In the genomic region with DNA sequence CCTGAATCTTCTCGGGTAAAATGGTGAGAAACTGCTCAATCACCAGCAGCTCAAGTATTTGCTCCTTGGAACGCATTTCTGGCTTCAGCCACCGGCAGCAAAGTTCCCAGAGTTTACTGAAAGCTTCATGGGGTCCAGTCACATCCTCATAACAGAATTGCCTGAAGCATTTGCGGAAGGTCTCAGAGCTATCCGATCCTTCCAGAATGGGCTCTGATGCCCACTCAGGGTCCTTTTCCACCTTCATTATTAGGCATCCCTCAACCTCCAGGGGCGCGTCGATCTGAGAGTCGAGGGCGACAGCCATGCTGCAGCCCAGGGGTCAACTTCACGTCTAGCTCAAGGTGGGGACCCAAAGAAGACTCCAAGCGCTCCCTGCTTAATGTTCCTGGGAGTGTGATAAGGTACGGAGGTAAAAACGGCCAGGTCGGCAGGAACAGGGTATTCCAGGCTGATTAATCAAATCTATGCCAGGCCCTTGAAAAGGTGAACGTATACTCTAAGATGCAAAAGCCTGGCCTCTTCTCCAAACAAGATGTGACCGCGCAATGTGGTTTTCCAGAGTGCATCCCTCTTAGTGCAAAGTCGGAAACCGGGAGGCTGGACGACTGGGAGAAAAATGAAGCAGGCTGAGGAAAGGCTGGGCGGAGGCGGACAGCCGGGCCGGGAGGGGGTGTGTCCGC, we compare ENCODE assay signal across 9 cellular contexts. TPM values are rescaled to one million over a fixed set of nuclear protein-coding genes. Genes with fewer than 3 reads are reported as not detected.
A peak's percentile ranks its signal among the peaks of the same experiment; 100 is the strongest.
DNase-seq lines count a peak whose midpoint lies in the region; ATAC-seq and TF ChIP-seq lines count a peak whose summit lies in the region.
"Had no signal": no experiment of that assay in that cellular context is flagged by ENCODE, and none has a peak within 500 bp of the region (broad histone marks: within the 10 kb centered on the region; RNA-seq: fewer than 3 reads in every experiment).

No MANE protein-coding gene starts in this region.

- H3K9ac ChIP-seq in OCI-LY1 (ENCODE audit: low read length) = peak overlapping the region; percentile 87

- ATAC-seq in upper lobe of left lung (ENCODE audit: low FRiP score in 2 of 2) = no peak

- no peaks in the 10 kb centered on the region for H3F3A ChIP-seq in OCI-LY1 (ENCODE audit: insufficient read depth, low read length)

- H3K79me2 ChIP-seq in OCI-LY1 (ENCODE audit: insufficient read depth, low read length) = peaks cover 23% of the 10 kb centered on the region

- H3K4me1 ChIP-seq in HEK293 (ENCODE audit: control insufficient read depth, insufficient read depth, low read length) (no peaks in the 10 kb centered on the region), OCI-LY1 (ENCODE audit: insufficient read depth, low read length, severe bottlenecking) (peaks cover 43% of the 10 kb centered on the region), upper lobe of left lung (peaks cover 16 to 28% (median 26%) of the 10 kb centered on the region in 4 donors)

- H3K4me3 ChIP-seq in HEK293 (ENCODE audit: low read depth, low read length) = peak overlapping the region; percentile 79
- H3K4me3 ChIP-seq in OCI-LY1 (ENCODE audit: low read depth, low read length, poor library complexity, severe bottlenecking) = peak overlapping the region; percentile 82
- peak overlapping the region; percentile 45 to 85 (median 70) for H3K4me3 ChIP-seq in upper lobe of left lung

- WGBS in upper lobe of left lung, 2 donors = 0 to 2% methylated on average over 13 to 26 of the region's 26 CpGs

- H4K20me1 ChIP-seq in OCI-LY1 (ENCODE audit: insufficient read depth, low read length) = no peaks in the 10 kb centered on the region

- no peaks in the 10 kb centered on the region for H3K9me3 ChIP-seq in HEK293 (ENCODE audit: control insufficient read depth, insufficient read depth, low read depth, low read length)
- no peaks in the 10 kb centered on the region for H3K9me3 ChIP-seq in OCI-LY1 (ENCODE audit: low read length)
- H3K9me3 ChIP-seq in upper lobe of left lung = no peaks in the 10 kb centered on the region

- peak overlapping the region; percentile 98 for H3K4me2 ChIP-seq in OCI-LY1 (ENCODE audit: low read length)

- TF ChIP-seq POLR2A in upper lobe of left lung (IDR thresholded peaks at IDR 0.05) = no peak

- H3K27me3 ChIP-seq in OCI-LY1 (ENCODE audit: insufficient read depth, low read length) = no peaks in the 10 kb centered on the region
- no peaks in the 10 kb centered on the region for H3K27me3 ChIP-seq in upper lobe of left lung

- DNase-seq in NCI-H2081 (lab: John Stamatoyannopoulos, UW) (peak; percentile 15 to 22), NCI-H2081 treated with DMSO at 0.1 percent for 48 hours (lab: John Stamatoyannopoulos, UW) (no peak), caudate nucleus (lab: John Stamatoyannopoulos, UW) (peak in 16 of 61 donors; percentile 12 to 55 (median 34)), medulla oblongata (ENCODE audit: extremely low spot score) (peak; percentile 16), upper lobe of left lung (no peak), NCI-H2029 (lab: John Stamatoyannopoulos, UW) (no peak)

- H2AFZ ChIP-seq in OCI-LY1 (ENCODE audit: low read length) = no peak overlapping the region

- H3K36me3 ChIP-seq in HEK293 (ENCODE audit: control insufficient read depth in 2 of 2, insufficient read depth in 1 of 2, low read length in 2 of 2) (peaks cover 11 to 37% of the 10 kb centered on the region in 2 experiments), OCI-LY1 (ENCODE audit: insufficient read depth, low read length) (peaks cover 24% of the 10 kb centered on the region), upper lobe of left lung (peaks cover under 1 to 30% (median 15%) of the 10 kb centered on the region in 4 donors)

- POLR2A ChIA-PET in HEK293 (lab: Yijun Ruan, JAX) = interaction anchor here (0.5 to 1.3 kb wide), 4 partner anchors 10 to 699 kb away, joined by 3 to 7 read pairs (median 4); no protein-coding TSS in a partner anchor

- H3K27ac ChIP-seq in HEK293 (ENCODE audit: extremely low read depth, low read depth, low read length) (peak overlapping the region; percentile 94), OCI-LY1 (ENCODE audit: low read depth, low read length, poor library complexity, severe bottlenecking) (peak overlapping the region; percentile 14), caudate nucleus (ENCODE audit: low read depth, low read length) (peak overlapping the region; percentile 36), upper lobe of left lung (peak overlapping the region; percentile 98 to 99 (median 98))

- no peak for TF ChIP-seq EP300 in upper lobe of left lung (IDR thresholded peaks at IDR 0.05)

- TF ChIP-seq CTCF in HEK293 (tag by site-specific recombination; IDR thresholded peaks at IDR 0.05) (peak; percentile 25; the same call in 1 of the 2 replicates), OCI-LY1 (IDR thresholded peaks at IDR 0.05; ENCODE audit: low read length) (no peak), upper lobe of left lung (IDR thresholded peaks at IDR 0.05) (no peak)

- CTCF ChIA-PET in HEK293 (lab: Yijun Ruan, JAX) = interaction anchor here (0.6 to 1.1 kb wide), 2 partner anchors 20 to 70 kb away, joined by 3 to 5 read pairs; no protein-coding TSS in a partner anchor

- no peaks in the 10 kb centered on the region for H3K9me2 ChIP-seq in OCI-LY1 (ENCODE audit: low read depth, low read length)

TF ChIP-seq in HEK293, 187 proteins besides CTCF, POLR2A, EP300 and RAD21 (continues in another document):
- TF ChIP-seq ZNF16 (tag by site-specific recombination; IDR thresholded peaks at IDR 0.05; ENCODE audit: low read depth) (no peak), TRIM28 (IDR thresholded peaks at IDR 0.05; ENCODE audit: borderline replicate concordance, low read length) (no peak), GFI1B (tag by site-specific recombination; IDR thresholded peaks at IDR 0.05) (no peak), ZNF138 (tag by site-specific recombination; IDR thresholded peaks at IDR 0.05; ENCODE audit: borderline replicate concordance) (no peak), ZNF350 (tag by site-specific recombination; IDR thresholded peaks at IDR 0.05) (no peak), GLIS1 (tag by site-specific recombination; IDR thresholded peaks at IDR 0.05) (no peak), SCRT1 (tag by site-specific recombination; IDR thresholded peaks at IDR 0.05; ENCODE audit: borderline replicate concordance) (no peak), ZNF341 (tag by site-specific recombination; IDR thresholded peaks at IDR 0.05; ENCODE audit: low read depth) (no peak), ZNF558 (tag by site-specific recombination; IDR thresholded peaks at IDR 0.05) (no peak), ZNF747 (tag by site-specific recombination; IDR thresholded peaks at IDR 0.05) (no peak), ZNF214 (tag by site-specific recombination; IDR thresholded peaks at IDR 0.05; ENCODE audit: borderline replicate concordance) (no peak), ZNF19 (tag by site-specific recombination; IDR thresholded peaks at IDR 0.05; ENCODE audit: low read depth) (no peak), ZNF530 (tag by site-specific recombination; IDR thresholded peaks at IDR 0.05; ENCODE audit: low read depth) (no peak)
- TF ChIP-seq, protein P1, sequence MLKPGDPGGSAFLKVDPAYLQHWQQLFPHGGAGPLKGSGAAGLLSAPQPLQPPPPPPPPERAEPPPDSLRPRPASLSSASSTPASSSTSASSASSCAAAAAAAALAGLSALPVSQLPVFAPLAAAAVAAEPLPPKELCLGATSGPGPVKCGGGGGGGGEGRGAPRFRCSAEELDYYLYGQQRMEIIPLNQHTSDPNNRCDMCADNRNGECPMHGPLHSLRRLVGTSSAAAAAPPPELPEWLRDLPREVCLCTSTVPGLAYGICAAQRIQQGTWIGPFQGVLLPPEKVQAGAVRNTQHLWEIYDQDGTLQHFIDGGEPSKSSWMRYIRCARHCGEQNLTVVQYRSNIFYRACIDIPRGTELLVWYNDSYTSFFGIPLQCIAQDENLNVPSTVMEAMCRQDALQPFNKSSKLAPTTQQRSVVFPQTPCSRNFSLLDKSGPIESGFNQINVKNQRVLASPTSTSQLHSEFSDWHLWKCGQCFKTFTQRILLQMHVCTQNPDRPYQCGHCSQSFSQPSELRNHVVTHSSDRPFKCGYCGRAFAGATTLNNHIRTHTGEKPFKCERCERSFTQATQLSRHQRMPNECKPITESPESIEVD (tag by site-specific recombination; IDR thresholded peaks at IDR 0.05) = no peak
- TF ChIP-seq, protein P2, sequence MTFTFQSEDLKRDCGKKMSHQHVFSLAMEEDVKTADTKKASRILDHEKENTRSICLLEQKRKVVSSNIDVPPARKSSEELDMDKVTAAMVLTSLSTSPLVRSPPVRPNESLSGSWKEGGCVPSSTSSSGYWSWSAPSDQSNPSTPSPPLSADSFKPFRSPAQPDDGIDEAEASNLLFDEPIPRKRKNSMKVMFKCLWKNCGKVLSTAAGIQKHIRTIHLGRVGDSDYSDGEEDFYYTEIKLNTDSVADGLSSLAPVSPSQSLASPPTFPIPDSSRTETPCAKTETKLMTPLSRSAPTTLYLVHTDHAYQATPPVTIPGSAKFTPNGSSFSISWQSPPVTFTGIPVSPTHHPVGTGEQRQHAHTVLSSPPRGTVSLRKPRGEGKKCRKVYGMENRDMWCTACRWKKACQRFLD (tag by site-specific recombination; IDR thresholded peaks at IDR 0.05) = no peak
- TF ChIP-seq, protein P3, sequence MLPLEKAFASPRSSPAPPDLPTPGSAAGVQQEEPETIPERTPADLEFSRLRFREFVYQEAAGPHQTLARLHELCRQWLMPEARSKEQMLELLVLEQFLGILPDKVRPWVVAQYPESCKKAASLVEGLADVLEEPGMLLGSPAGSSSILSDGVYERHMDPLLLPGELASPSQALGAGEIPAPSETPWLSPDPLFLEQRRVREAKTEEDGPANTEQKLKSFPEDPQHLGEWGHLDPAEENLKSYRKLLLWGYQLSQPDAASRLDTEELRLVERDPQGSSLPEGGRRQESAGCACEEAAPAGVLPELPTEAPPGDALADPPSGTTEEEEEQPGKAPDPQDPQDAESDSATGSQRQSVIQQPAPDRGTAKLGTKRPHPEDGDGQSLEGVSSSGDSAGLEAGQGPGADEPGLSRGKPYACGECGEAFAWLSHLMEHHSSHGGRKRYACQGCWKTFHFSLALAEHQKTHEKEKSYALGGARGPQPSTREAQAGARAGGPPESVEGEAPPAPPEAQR (tag by site-specific recombination; IDR thresholded peaks at IDR 0.05) = no peak
- TF ChIP-seq, protein P4, sequence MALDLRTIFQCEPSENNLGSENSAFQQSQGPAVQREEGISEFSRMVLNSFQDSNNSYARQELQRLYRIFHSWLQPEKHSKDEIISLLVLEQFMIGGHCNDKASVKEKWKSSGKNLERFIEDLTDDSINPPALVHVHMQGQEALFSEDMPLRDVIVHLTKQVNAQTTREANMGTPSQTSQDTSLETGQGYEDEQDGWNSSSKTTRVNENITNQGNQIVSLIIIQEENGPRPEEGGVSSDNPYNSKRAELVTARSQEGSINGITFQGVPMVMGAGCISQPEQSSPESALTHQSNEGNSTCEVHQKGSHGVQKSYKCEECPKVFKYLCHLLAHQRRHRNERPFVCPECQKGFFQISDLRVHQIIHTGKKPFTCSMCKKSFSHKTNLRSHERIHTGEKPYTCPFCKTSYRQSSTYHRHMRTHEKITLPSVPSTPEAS (tag by site-specific recombination; IDR thresholded peaks at IDR 0.05) = no peak

RNA-seq across cellular contexts. Expression of a gene that starts 0.7 kb away (rescaled TPM):
- 1 to 10 TPM in 5 of 6 donors, under 1 TPM in 1; 0.67 to 6.8 (median 4.5) TPM for total RNA-seq in upper lobe of left lung

RNA-seq across cellular contexts. Expression of a gene that starts 40.2 kb away (rescaled TPM):
- under 1 TPM in 2 of 6 donors, not detected in 4; 0.20 to 0.61 TPM for total RNA-seq in upper lobe of left lung
- total RNA-seq: dermis microvascular lymphatic vessel endothelial cell had no signal

Comparison
In these comparisons a context has a peak if more than half of its experiments do, and no peak if none do; other contexts are left out.
1. DNase-seq: peak in NCI-H2081 (2 of 2) and medulla oblongata (single experiment); none in NCI-H2081 treated with DMSO at 0.1 percent for 48 hours (single experiment), upper lobe of left lung (0 of 2) and NCI-H2029 (single experiment).
2. H3K27ac ChIP-seq: peak in every context shown above with its lines; median percentile 98 in upper lobe of left lung; 94 in HEK293; 36 in caudate nucleus; 14 in OCI-LY1.
3. Peak in every context shown above with its lines, with median percentiles within 50 percentile points of each other: H3K4me3 ChIP-seq.